ENCODE assay signal across 14 cellular contexts in genomic region chr2:71385008-71385407, GRCh38. TPM values are rescaled to one million over a fixed set of nuclear protein-coding genes. Genes with fewer than 3 reads are reported as not detected.
DNase-seq lines count a peak whose midpoint lies in the region; ATAC-seq, FAIRE-seq and TF ChIP-seq lines count a peak whose summit lies in the region.
"Had no signal": no experiment of that assay in that cellular context is flagged by ENCODE, and none has a peak within 500 bp of the region (broad histone marks: within the 10 kb centered on the region; RNA-seq: fewer than 3 reads in every experiment).

No MANE protein-coding gene starts in this region.

- peaks cover 31% of the 10 kb centered on the region for H3K36me3 Mint-ChIP-seq in chondrocyte (ENCODE audit: low read depth)
- H3K36me3 Mint-ChIP-seq in naive thymus-derived CD8-positive, alpha-beta T cell, result peaks cover 22 to 84% (median 49%) of the 10 kb centered on the region in 3 donors

- peak overlapping the region; percentile 63 for H3K27ac Mint-ChIP-seq in chondrocyte (ENCODE audit: unreplicated experiment)
- no peak overlapping the region for H3K27ac Mint-ChIP-seq in naive thymus-derived CD8-positive, alpha-beta T cell
- H3K27ac Mint-ChIP-seq: T-helper 1 cell treated with Interleukin-12 subunit alpha and Interleukin-12 subunit beta and Interleukin-4 antibody, amounts not matched to agents 30 μg/mL and 1 μg/mL, for 36 hours had no signal

- H3K4me1 Mint-ChIP-seq in chondrocyte (ENCODE audit: low read depth), result peaks cover 23% of the 10 kb centered on the region
- H3K4me1 Mint-ChIP-seq in naive thymus-derived CD8-positive, alpha-beta T cell, result peaks cover 0 to 2% (median 0%) of the 10 kb centered on the region in 4 donors
- H3K4me1 Mint-ChIP-seq: neural crest cell had no signal

- ATAC-seq in HG03460 (IDR thresholded peaks at IDR 0.05; ENCODE audit: unreplicated experiment), result no peak
- no peak for ATAC-seq in naive thymus-derived CD8-positive, alpha-beta T cell

- peak; percentile 18 for DNase-seq in AG09309 (ENCODE audit: low read depth)
- DNase-seq in HTR-8/SVneo (ENCODE audit: insufficient read length, low spot score), result peak; percentile 17
- DNase-seq in chondrocyte (ENCODE audit: low spot score), result no peak
- peak; percentile 17 for DNase-seq in kidney glomerular epithelial cell (lab: John Stamatoyannopoulos, UW)
- no peak for DNase-seq in GM19238 (ENCODE audit: insufficient read length, low spot score)
- DNase-seq in naive thymus-derived CD8-positive, alpha-beta T cell, result no peak
- DNase-seq in activated CD8-positive, alpha-beta memory T cell treated with anti-CD3 and anti-CD28 coated beads for 24 hours, result no peak
- DNase-seq: CD8-positive, alpha-beta memory T cell; NCI-H2029 treated with DMSO at 0.1 percent for 48 hours had no signal

- no peak overlapping the region for H3K4me3 ChIP-seq in AG09309 (ENCODE audit: control insufficient read depth, low read depth, low read length)

- POLR2A ChIA-PET in naive thymus-derived CD8-positive, alpha-beta T cell (lab: Charles Lee), result no interaction called here

- TF ChIP-seq CTCF in AG09309 (IDR thresholded peaks at IDR 0.05; ENCODE audit: control insufficient read depth, insufficient read depth, low read depth, low read length, missing control alignments), result no peak
- TF ChIP-seq CTCF in chondrocyte (IDR thresholded peaks at IDR 0.05), result no peak

- H3K4me3 Mint-ChIP-seq in chondrocyte (ENCODE audit: unreplicated experiment), result no peak overlapping the region
- H3K4me3 Mint-ChIP-seq in naive thymus-derived CD8-positive, alpha-beta T cell, result no peak overlapping the region
- H3K4me3 Mint-ChIP-seq: CD8-positive, alpha-beta memory T cell; neural crest cell; T-helper 1 cell treated with Interleukin-12 subunit alpha and Interleukin-12 subunit beta and Interleukin-4 antibody, amounts not matched to agents 30 μg/mL and 1 μg/mL, for 36 hours had no signal

- no peaks in the 10 kb centered on the region for H3K9me3 Mint-ChIP-seq in chondrocyte (ENCODE audit: low read depth)
- peaks cover 0 to 3% (median 0%) of the 10 kb centered on the region in 9 donors for H3K9me3 Mint-ChIP-seq in naive thymus-derived CD8-positive, alpha-beta T cell
- H3K9me3 Mint-ChIP-seq: CD8-positive, alpha-beta memory T cell; neural crest cell; T-helper 1 cell treated with Interleukin-12 subunit alpha and Interleukin-12 subunit beta and Interleukin-4 antibody, amounts not matched to agents 30 μg/mL and 1 μg/mL, for 36 hours had no signal

- FAIRE-seq in HTR-8/SVneo (lab: Jason Lieb, UNC), result no peak
- FAIRE-seq: endometrium, keratinocyte had no signal

- H3K27me3 Mint-ChIP-seq in chondrocyte (ENCODE audit: low read depth), result no peaks in the 10 kb centered on the region
- no peaks in the 10 kb centered on the region for H3K27me3 Mint-ChIP-seq in naive thymus-derived CD8-positive, alpha-beta T cell
- H3K27me3 Mint-ChIP-seq: CD8-positive, alpha-beta memory T cell had no signal

RNA-seq across cellular contexts. Expression of gene ZNF638, which starts 53.4 kb away (rescaled TPM):
- total RNA-seq in chondrocyte, result 79.8 to 121 TPM (median 83.4 TPM) in 3 replicates
- total RNA-seq in naive thymus-derived CD8-positive, alpha-beta T cell, result 100 to 1,000 TPM; 163 to 176 TPM
- polyA plus RNA-seq in naive thymus-derived CD8-positive, alpha-beta T cell, result 10 to 100 TPM; 40.7 to 52.4 (median 51.9) TPM

Comparison
In these comparisons a context has a peak if more than half of its experiments do, and no peak if none do; other contexts are left out.
1. DNase-seq: peak in AG09309 (single experiment), HTR-8/SVneo (single experiment) and kidney glomerular epithelial cell (single experiment); none in chondrocyte (single experiment), GM19238 (single experiment), naive thymus-derived CD8-positive, alpha-beta T cell (0 of 10) and activated CD8-positive, alpha-beta memory T cell treated with anti-CD3 and anti-CD28 coated beads for 24 hours (single experiment).